ENCODE assay signal across 7 cellular contexts in the genomic region with DNA sequence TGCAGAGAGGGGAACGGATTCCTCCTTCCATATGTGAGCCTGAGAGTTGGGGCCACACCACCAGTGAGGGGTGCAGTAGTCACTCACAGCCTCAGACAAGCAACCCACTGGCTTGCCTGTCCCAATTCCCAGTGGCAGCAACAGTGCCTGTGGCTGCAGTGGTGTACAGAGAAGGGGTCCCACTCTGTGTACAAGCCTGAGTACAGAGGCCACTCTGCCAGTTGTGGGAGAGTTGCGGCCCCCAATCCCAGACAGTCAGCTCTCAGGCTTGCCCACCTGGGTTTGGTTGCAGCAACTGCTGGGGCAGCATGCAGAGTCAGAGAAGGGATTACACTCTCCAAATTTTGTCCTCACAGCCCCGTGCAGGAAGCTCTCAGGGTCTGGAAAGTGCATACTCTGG.
"Had no signal": no experiment of that assay in that cellular context is flagged by ENCODE, and none has a peak within 500 bp of the region (broad histone marks: within the 10 kb centered on the region; RNA-seq: fewer than 3 reads in every experiment).

No MANE protein-coding gene starts in this region.

- H3K4me3 Mint-ChIP-seq: GM23338, H9, IgD-negative memory B cell had no signal

- H2AFZ ChIP-seq: GM23338 had no signal

- H3K27ac ChIP-seq: HL-60 had no signal

- DNase-seq: H9, HCEC 1CT, KBM-7 had no signal

- H3K4me3 ChIP-seq: GM23338 had no signal

- ATAC-seq: HepG2 had no signal

- H3K9me3 Mint-ChIP-seq: GM23338, H9, IgD-negative memory B cell had no signal

- H3K27ac Mint-ChIP-seq: GM23338, H9, IgD-negative memory B cell had no signal

- H3K4me2 ChIP-seq: GM23338 had no signal

- H3K27me3 Mint-ChIP-seq: IgD-negative memory B cell had no signal
